ENCODE assay signal across 8 cellular contexts in the genomic region with DNA sequence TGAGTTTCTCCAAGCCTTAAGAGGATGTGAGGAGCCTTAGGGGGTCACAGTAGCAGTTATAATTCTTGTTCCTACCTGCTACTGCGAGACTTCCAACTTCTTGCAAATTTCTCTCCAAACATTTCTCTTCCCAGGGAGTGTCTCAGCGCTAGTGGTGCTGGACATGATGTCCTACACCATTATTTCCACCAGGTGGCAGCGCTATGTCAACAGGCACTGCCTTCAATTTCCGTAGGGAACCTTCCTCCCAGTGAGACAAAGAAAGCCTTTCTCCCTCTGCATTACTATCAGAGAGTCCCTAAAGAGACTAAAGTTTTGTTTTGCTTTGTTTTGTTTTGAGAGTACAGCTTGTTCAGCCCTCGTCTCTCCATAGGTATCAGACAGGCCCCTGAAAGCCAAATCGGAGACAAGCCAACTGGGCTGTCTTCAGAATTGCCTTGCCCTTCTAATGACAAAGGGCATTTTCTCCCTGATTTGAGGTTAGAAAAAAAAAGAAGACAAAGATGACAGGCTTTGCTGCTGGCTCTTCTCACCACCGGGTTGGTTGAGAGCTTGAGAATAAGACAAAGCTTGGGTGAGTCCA. TPM values are rescaled to one million over a fixed set of nuclear protein-coding genes. Genes with fewer than 3 reads are reported as not detected.
DNase-seq lines count a peak whose midpoint lies in the region; ATAC-seq, FAIRE-seq and TF ChIP-seq lines count a peak whose summit lies in the region.

No MANE protein-coding gene starts in this region.

- peaks cover 4% of the 10 kb centered on the region for H3K4me1 ChIP-seq in NT2/D1 (ENCODE audit: insufficient read depth, insufficient read length)
- H3K4me1 ChIP-seq in gastroesophageal sphincter, result peaks cover 0 to 19% (median 5%) of the 10 kb centered on the region in 3 donors

- H3K9me3 ChIP-seq in NT2/D1 (ENCODE audit: insufficient read depth, low read length) (no peaks in the 10 kb centered on the region), gastroesophageal sphincter (no peaks in the 10 kb centered on the region)

- peak; percentile 54 for FAIRE-seq in HTR-8/SVneo (lab: Jason Lieb, UNC)

- CTCF ChIA-PET in activated naive CD4-positive, alpha-beta T cell treated with anti-CD3 and anti-CD28 coated beads, Interleukin-2, amount 10 ng/mL, durations not matched to agents 7 days and 5 days (lab: Charles Lee), result interaction anchor here (0.6 to 8.8 kb wide), 20 partner anchors 10 to 384 kb away, joined by 3 to 83 read pairs (median 3); no protein-coding TSS in a partner anchor

- no peaks in the 10 kb centered on the region for H3K4me1 Mint-ChIP-seq in activated naive CD4-positive, alpha-beta T cell treated with anti-CD3 and anti-CD28 coated beads, Interleukin-2, amount 10 ng/mL, durations not matched to agents 7 days and 5 days

- no peak overlapping the region for H3K4me3 Mint-ChIP-seq in activated naive CD4-positive, alpha-beta T cell treated with anti-CD3 and anti-CD28 coated beads, Interleukin-2, amount 10 ng/mL, durations not matched to agents 7 days and 5 days

- no peaks in the 10 kb centered on the region for H3K36me3 ChIP-seq in NT2/D1 (ENCODE audit: insufficient read depth, insufficient read length, low read length)
- peaks cover 0 to 39% of the 10 kb centered on the region in 2 donors for H3K36me3 ChIP-seq in gastroesophageal sphincter

- TF ChIP-seq CTCF in GM12865 (IDR thresholded peaks at IDR 0.05; ENCODE audit: insufficient read depth, low read depth, low read length, missing control alignments) (peak; percentile 66), gastroesophageal sphincter (IDR thresholded peaks at IDR 0.05) (peak; percentile 66 to 87 (median 82)), omental fat pad (IDR thresholded peaks at IDR 0.05) (peak in 1 of 3 donors; percentile 29)

- H3K9me3 Mint-ChIP-seq in activated naive CD4-positive, alpha-beta T cell treated with anti-CD3 and anti-CD28 coated beads, Interleukin-2, amount 10 ng/mL, durations not matched to agents 7 days and 5 days, result no peaks in the 10 kb centered on the region

- no peaks in the 10 kb centered on the region for H3K27me3 ChIP-seq in NT2/D1 (ENCODE audit: insufficient read depth, insufficient read length)
- H3K27me3 ChIP-seq in gastroesophageal sphincter, result no peaks in the 10 kb centered on the region

- H3K9ac ChIP-seq in NT2/D1 (ENCODE audit: insufficient read length, low read depth), result no peak overlapping the region

- peak; percentile 81 for ATAC-seq in gastroesophageal sphincter
- peak; percentile 68 for ATAC-seq in omental fat pad (ENCODE audit: low FRiP score)
- ATAC-seq in GM18519 (IDR thresholded peaks at IDR 0.05; ENCODE audit: low FRiP score, unreplicated experiment), result no peak

- H3K27me3 Mint-ChIP-seq in activated naive CD4-positive, alpha-beta T cell treated with anti-CD3 and anti-CD28 coated beads, Interleukin-2, amount 10 ng/mL, durations not matched to agents 7 days and 5 days, result no peaks in the 10 kb centered on the region

- no peak overlapping the region for H3K27ac Mint-ChIP-seq in activated naive CD4-positive, alpha-beta T cell treated with anti-CD3 and anti-CD28 coated beads, Interleukin-2, amount 10 ng/mL, durations not matched to agents 7 days and 5 days

- no peak for TF ChIP-seq POLR2A in gastroesophageal sphincter (IDR thresholded peaks at IDR 0.05)

- 18 to 25% methylated on average over 6 to 7 of the region's 7 CpGs for WGBS in gastroesophageal sphincter (ENCODE audit: low coverage in 1 of 2), 2 donors

- no peak for TF ChIP-seq EP300 in gastroesophageal sphincter (IDR thresholded peaks at IDR 0.05)

- peaks cover 1% of the 10 kb centered on the region for H3K36me3 Mint-ChIP-seq in activated naive CD4-positive, alpha-beta T cell treated with anti-CD3 and anti-CD28 coated beads, Interleukin-2, amount 10 ng/mL, durations not matched to agents 7 days and 5 days

- DNase-seq in 8988T (peak; percentile 39), GM12865 (ENCODE audit: low read depth) (peak; percentile 42), HTR-8/SVneo (ENCODE audit: insufficient read length, low spot score) (peak; percentile 66), NT2/D1 (ENCODE audit: low read depth, low spot score) (peak; percentile 91), omental fat pad (ENCODE audit: low spot score) (peak; percentile 56)
- DNase-seq in activated naive CD4-positive, alpha-beta T cell treated with anti-CD3 and anti-CD28 coated beads, Interleukin-2, amount 10 ng/mL, durations not matched to agents 7 days and 5 days, result peak; percentile 45

- H3K27ac ChIP-seq in gastroesophageal sphincter, result peak overlapping the region in 1 of 4 donors; percentile 30

- H3K4me3 ChIP-seq in GM12865 (ENCODE audit: low read depth, low read length) (no peak overlapping the region), NT2/D1 (ENCODE audit: insufficient read length, low read depth) (no peak overlapping the region), gastroesophageal sphincter (no peak overlapping the region)

RNA-seq across cellular contexts. Expression of a gene that starts 44.2 kb away (rescaled TPM):
- 10 to 100 TPM; 16.7 to 29.0 (median 23.7) TPM for total RNA-seq in gastroesophageal sphincter
- total RNA-seq in omental fat pad, result 100 to 1,000 TPM in 2 of 4 donors, 10 to 100 TPM in 2; 33.6 to 210 (median 130) TPM

RNA-seq across cellular contexts. Expression of a gene that starts 45.8 kb away (rescaled TPM):
- total RNA-seq in gastroesophageal sphincter (10 to 100 TPM; 44.7 to 81.9 (median 49.7) TPM), omental fat pad (100 to 1,000 TPM in 2 of 4 donors, 10 to 100 TPM in 2; 66.8 to 136 (median 105) TPM)

Comparison
In these comparisons a context has a peak if more than half of its experiments do, and no peak if none do; other contexts are left out.
1. DNase-seq: peak in every context shown above with its lines; median percentile 91 in NT2/D1; 66 in HTR-8/SVneo; 56 in omental fat pad; 45 in activated naive CD4-positive, alpha-beta T cell treated with anti-CD3 and anti-CD28 coated beads, Interleukin-2, amount 10 ng/mL, durations not matched to agents 7 days and 5 days; 42 in GM12865; 39 in 8988T.